ENCODE assay signal across 1 cellular context in genomic region chr20:52209154-52209571, GRCh38.
TF ChIP-seq lines count a peak whose summit lies in the region.

No MANE protein-coding gene starts in this region.

TF ChIP-seq in K562, 482 proteins besides CTCF, POLR2A, EP300 and RAD21 (continued from another document):
- TF ChIP-seq MNT (conservative IDR thresholded peaks at IDR 0.05) (no peak), PHF21A (IDR thresholded peaks at IDR 0.05; ENCODE audit: borderline replicate concordance, low read depth) (no peak)
